9 cellular contexts compared by ENCODE assay signal in the genomic region with DNA sequence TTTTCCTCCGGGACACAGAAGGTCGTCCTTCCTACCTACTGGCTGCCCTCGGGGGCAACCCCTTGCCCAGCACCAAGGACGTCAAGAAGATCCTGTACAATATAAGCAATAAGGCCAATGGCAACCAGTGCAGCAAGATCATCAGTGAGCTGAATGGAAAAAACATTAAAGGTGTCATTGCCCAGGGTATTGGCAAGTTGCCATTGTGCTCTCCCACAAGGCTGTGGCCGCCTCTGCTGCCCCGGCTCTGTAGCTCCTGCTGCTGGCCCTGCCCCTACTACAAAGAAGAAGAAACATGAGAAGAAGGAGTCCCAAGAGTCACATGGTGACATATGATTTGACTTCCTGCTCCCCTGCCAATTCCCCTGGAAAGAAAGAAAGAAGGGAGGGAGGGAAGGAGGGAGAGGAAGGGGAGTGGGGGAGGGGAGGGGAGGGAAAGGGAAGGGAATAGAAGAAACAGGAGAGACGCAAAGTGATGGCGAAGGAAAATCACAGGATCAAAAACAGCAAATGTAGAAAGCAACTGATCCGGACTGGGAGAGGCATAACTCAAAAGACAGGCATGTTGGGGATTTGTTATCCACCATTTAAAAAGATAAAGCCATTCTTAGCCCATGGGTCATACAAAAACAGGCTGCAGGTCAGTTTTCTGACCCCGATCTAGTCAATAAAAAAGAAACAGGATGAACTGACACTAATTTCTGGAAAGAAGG.
DNase-seq lines count a peak whose midpoint lies in the region; ATAC-seq lines count a peak whose summit lies in the region.
"Had no signal": no experiment of that assay in that cellular context is flagged by ENCODE, and none has a peak within 500 bp of the region (broad histone marks: within the 10 kb centered on the region; RNA-seq: fewer than 3 reads in every experiment).

No MANE protein-coding gene starts in this region.

- peaks cover 62% of the 10 kb centered on the region for H3K36me3 Mint-ChIP-seq in activated CD4-positive, alpha-beta T cell treated with anti-CD3 and anti-CD28 coated beads, Interleukin-2, amount 10 ng/mL, durations not matched to agents 24 days and 14 days (ENCODE audit: low read depth)
- peaks cover 57% of the 10 kb centered on the region for H3K36me3 Mint-ChIP-seq in activated naive CD8-positive, alpha-beta T cell treated with anti-CD3 and anti-CD28 coated beads, Interleukin-2, amount 50 U/mL, for 24 hours (ENCODE audit: low read depth)
- peaks cover 24% of the 10 kb centered on the region for H3K36me3 Mint-ChIP-seq in memory B cell

- peak overlapping the region; percentile 96 for H3K27ac Mint-ChIP-seq in activated CD4-positive, alpha-beta T cell treated with anti-CD3 and anti-CD28 coated beads, Interleukin-2, amount 10 ng/mL, durations not matched to agents 24 days and 14 days
- H3K27ac Mint-ChIP-seq in activated naive CD8-positive, alpha-beta T cell treated with anti-CD3 and anti-CD28 coated beads, Interleukin-2, amount 50 U/mL, for 24 hours = peak overlapping the region; percentile 95
- peak overlapping the region; percentile 94 for H3K27ac Mint-ChIP-seq in memory B cell
- H3K27ac Mint-ChIP-seq: nephron had no signal

- peak overlapping the region; percentile 56 for H3K4me3 Mint-ChIP-seq in activated CD4-positive, alpha-beta T cell treated with anti-CD3 and anti-CD28 coated beads, Interleukin-2, amount 10 ng/mL, durations not matched to agents 24 days and 14 days
- H3K4me3 Mint-ChIP-seq in activated naive CD8-positive, alpha-beta T cell treated with anti-CD3 and anti-CD28 coated beads, Interleukin-2, amount 50 U/mL, for 24 hours = peak overlapping the region; percentile 53
- peak overlapping the region; percentile 61 for H3K4me3 Mint-ChIP-seq in memory B cell
- H3K4me3 Mint-ChIP-seq: nephron had no signal

- intact Hi-C loops in activated CD4-positive, alpha-beta T cell treated with anti-CD3 and anti-CD28 coated beads, Interleukin-2, amount 10 ng/mL, durations not matched to agents 24 days and 14 days (cut with micrococcal nuclease) = loop anchor here (2.0 to 10.0 kb wide), 7 partner anchors 31 to 576 kb away; partner anchors contain the start of gene ETFBKMT

- DNase-seq in activated CD4-positive, alpha-beta T cell treated with anti-CD3 and anti-CD28 coated beads, Interleukin-2, amount 10 ng/mL, durations not matched to agents 24 days and 14 days = no peak
- no peak for DNase-seq in activated CD4-positive, alpha-beta T cell treated with anti-CD3 and anti-CD28 coated beads for 1 hour
- DNase-seq in NCI-H2171 treated with DMSO at 0.1 percent for 48 hours (lab: John Stamatoyannopoulos, UW) (peak; percentile 88), memory B cell (ENCODE audit: low spot score in 2 of 2) (no peak), NOMO-1 treated with dmso at 0.1 percent for 144 hours (lab: John Stamatoyannopoulos, UW; ENCODE audit: unreplicated experiment) (no peak)
- DNase-seq in activated naive CD8-positive, alpha-beta T cell treated with anti-CD3 and anti-CD28 coated beads, Interleukin-2, amount 50 U/mL, for 24 hours = peak; percentile 44
- DNase-seq in stimulated activated naive CD4-positive, alpha-beta T cell (lab: John Stamatoyannopoulos, UW) = no peak

- H3K9me3 Mint-ChIP-seq in activated CD4-positive, alpha-beta T cell treated with anti-CD3 and anti-CD28 coated beads, Interleukin-2, amount 10 ng/mL, durations not matched to agents 24 days and 14 days = peaks cover 30% of the 10 kb centered on the region
- H3K9me3 Mint-ChIP-seq in activated naive CD8-positive, alpha-beta T cell treated with anti-CD3 and anti-CD28 coated beads, Interleukin-2, amount 50 U/mL, for 24 hours = peaks cover 40% of the 10 kb centered on the region
- peaks cover 17% of the 10 kb centered on the region for H3K9me3 Mint-ChIP-seq in memory B cell

- peaks cover 36% of the 10 kb centered on the region for H3K4me1 Mint-ChIP-seq in activated CD4-positive, alpha-beta T cell treated with anti-CD3 and anti-CD28 coated beads, Interleukin-2, amount 10 ng/mL, durations not matched to agents 24 days and 14 days
- peaks cover 61% of the 10 kb centered on the region for H3K4me1 Mint-ChIP-seq in activated naive CD8-positive, alpha-beta T cell treated with anti-CD3 and anti-CD28 coated beads, Interleukin-2, amount 50 U/mL, for 24 hours
- H3K4me1 Mint-ChIP-seq in memory B cell = peaks cover 24% of the 10 kb centered on the region

- no peaks in the 10 kb centered on the region for H3K27me3 Mint-ChIP-seq in activated CD4-positive, alpha-beta T cell treated with anti-CD3 and anti-CD28 coated beads, Interleukin-2, amount 10 ng/mL, durations not matched to agents 24 days and 14 days
- no peaks in the 10 kb centered on the region for H3K27me3 Mint-ChIP-seq in activated naive CD8-positive, alpha-beta T cell treated with anti-CD3 and anti-CD28 coated beads, Interleukin-2, amount 50 U/mL, for 24 hours
- H3K27me3 Mint-ChIP-seq in memory B cell = no peaks in the 10 kb centered on the region

- ATAC-seq in activated naive CD8-positive, alpha-beta T cell treated with anti-CD3 and anti-CD28 coated beads, Interleukin-2, amount 50 U/mL, for 24 hours = no peak
- ATAC-seq in memory B cell (ENCODE audit: low read depth) (no peak), GM19324 (IDR thresholded peaks at IDR 0.05; ENCODE audit: low FRiP score, unreplicated experiment) (no peak)

Comparison
In these comparisons a context has a peak if more than half of its experiments do, and no peak if none do; other contexts are left out.
1. DNase-seq: peak in NCI-H2171 treated with DMSO at 0.1 percent for 48 hours (single experiment) and activated naive CD8-positive, alpha-beta T cell treated with anti-CD3 and anti-CD28 coated beads, Interleukin-2, amount 50 U/mL, for 24 hours (single experiment); none in activated CD4-positive, alpha-beta T cell treated with anti-CD3 and anti-CD28 coated beads, Interleukin-2, amount 10 ng/mL, durations not matched to agents 24 days and 14 days (single experiment), activated CD4-positive, alpha-beta T cell treated with anti-CD3 and anti-CD28 coated beads for 1 hour (single experiment), memory B cell (0 of 2), NOMO-1 treated with dmso at 0.1 percent for 144 hours (single experiment) and stimulated activated naive CD4-positive, alpha-beta T cell (0 of 6).
2. Peak in every context shown above with its lines, with median percentiles within 50 percentile points of each other: H3K27ac Mint-ChIP-seq and H3K4me3 Mint-ChIP-seq.